Comparison of ENCODE assay signal across 1 cellular context in the genomic region with DNA sequence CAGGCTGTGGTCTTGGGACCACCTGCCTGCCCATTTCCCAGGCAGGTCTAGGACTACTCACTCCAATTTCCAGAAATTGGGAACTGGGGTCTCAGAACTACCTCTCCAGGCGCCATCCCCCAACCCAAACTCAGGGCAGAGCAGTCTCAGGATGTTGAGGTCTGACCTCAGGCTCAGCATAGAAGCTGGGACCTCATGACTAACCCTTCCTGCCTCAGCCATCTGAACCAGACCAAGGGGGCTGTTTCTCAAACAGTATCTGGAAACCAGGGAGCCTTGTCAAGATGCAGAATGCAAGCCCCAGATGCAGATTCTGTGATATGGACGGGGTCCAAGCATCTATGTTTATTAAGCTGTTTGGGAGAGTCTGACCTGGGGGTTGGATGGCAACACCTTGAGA.
TF ChIP-seq lines count a peak whose summit lies in the region.

No MANE protein-coding gene starts in this region.

TF ChIP-seq in GM23338, 12 proteins besides CTCF, POLR2A, EP300 and RAD21:
- no peak for TF ChIP-seq ZNF114 (CRISPR knock-in tag; IDR thresholded peaks at IDR 0.05)
- TF ChIP-seq, protein P1, sequence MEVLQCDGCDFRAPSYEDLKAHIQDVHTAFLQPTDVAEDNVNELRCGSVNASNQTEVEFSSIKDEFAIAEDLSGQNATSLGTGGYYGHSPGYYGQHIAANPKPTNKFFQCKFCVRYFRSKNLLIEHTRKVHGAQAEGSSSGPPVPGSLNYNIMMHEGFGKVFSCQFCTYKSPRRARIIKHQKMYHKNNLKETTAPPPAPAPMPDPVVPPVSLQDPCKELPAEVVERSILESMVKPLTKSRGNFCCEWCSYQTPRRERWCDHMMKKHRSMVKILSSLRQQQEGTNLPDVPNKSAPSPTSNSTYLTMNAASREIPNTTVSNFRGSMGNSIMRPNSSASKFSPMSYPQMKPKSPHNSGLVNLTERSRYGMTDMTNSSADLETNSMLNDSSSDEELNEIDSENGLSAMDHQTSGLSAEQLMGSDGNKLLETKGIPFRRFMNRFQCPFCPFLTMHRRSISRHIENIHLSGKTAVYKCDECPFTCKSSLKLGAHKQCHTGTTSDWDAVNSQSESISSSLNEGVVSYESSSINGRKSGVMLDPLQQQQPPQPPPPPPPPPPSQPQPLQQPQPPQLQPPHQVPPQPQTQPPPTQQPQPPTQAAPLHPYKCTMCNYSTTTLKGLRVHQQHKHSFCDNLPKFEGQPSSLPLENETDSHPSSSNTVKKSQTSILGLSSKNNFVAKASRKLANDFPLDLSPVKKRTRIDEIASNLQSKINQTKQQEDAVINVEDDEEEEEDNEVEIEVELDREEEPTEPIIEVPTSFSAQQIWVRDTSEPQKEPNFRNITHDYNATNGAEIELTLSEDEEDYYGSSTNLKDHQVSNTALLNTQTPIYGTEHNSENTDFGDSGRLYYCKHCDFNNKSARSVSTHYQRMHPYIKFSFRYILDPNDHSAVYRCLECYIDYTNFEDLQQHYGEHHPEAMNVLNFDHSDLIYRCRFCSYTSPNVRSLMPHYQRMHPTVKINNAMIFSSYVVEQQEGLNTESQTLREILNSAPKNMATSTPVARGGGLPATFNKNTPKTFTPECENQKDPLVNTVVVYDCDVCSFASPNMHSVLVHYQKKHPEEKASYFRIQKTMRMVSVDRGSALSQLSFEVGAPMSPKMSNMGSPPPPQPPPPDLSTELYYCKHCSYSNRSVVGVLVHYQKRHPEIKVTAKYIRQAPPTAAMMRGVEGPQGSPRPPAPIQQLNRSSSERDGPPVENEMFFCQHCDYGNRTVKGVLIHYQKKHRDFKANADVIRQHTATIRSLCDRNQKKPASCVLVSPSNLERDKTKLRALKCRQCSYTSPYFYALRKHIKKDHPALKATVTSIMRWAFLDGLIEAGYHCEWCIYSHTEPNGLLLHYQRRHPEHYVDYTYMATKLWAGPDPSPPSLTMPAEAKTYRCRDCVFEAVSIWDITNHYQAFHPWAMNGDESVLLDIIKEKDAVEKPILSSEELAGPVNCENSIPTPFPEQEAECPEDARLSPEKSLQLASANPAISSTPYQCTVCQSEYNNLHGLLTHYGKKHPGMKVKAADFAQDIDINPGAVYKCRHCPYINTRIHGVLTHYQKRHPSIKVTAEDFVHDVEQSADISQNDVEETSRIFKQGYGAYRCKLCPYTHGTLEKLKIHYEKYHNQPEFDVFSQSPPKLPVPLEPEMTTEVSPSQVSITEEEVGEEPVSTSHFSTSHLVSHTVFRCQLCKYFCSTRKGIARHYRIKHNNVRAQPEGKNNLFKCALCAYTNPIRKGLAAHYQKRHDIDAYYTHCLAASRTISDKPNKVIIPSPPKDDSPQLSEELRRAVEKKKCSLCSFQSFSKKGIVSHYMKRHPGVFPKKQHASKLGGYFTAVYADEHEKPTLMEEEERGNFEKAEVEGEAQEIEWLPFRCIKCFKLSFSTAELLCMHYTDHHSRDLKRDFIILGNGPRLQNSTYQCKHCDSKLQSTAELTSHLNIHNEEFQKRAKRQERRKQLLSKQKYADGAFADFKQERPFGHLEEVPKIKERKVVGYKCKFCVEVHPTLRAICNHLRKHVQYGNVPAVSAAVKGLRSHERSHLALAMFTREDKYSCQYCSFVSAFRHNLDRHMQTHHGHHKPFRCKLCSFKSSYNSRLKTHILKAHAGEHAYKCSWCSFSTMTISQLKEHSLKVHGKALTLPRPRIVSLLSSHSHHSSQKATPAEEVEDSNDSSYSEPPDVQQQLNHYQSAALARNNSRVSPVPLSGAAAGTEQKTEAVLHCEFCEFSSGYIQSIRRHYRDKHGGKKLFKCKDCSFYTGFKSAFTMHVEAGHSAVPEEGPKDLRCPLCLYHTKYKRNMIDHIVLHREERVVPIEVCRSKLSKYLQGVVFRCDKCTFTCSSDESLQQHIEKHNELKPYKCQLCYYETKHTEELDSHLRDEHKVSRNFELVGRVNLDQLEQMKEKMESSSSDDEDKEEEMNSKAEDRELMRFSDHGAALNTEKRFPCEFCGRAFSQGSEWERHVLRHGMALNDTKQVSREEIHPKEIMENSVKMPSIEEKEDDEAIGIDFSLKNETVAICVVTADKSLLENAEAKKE (CRISPR knock-in tag; IDR thresholded peaks at IDR 0.05), result no peak
- TF ChIP-seq EZH2 (IDR thresholded peaks at IDR 0.05; ENCODE audit: low read depth, unreplicated experiment), result no peak
- TF ChIP-seq ZNF331 (CRISPR knock-in tag; IDR thresholded peaks at IDR 0.05; ENCODE audit: low read depth), result no peak
- no peak for TF ChIP-seq JUNB (IDR thresholded peaks at IDR 0.05; ENCODE audit: unreplicated experiment)
- no peak for TF ChIP-seq NANOG (IDR thresholded peaks at IDR 0.05; ENCODE audit: borderline replicate concordance)
